Comparison of ENCODE assay signal across 11 cellular contexts in the genomic region with DNA sequence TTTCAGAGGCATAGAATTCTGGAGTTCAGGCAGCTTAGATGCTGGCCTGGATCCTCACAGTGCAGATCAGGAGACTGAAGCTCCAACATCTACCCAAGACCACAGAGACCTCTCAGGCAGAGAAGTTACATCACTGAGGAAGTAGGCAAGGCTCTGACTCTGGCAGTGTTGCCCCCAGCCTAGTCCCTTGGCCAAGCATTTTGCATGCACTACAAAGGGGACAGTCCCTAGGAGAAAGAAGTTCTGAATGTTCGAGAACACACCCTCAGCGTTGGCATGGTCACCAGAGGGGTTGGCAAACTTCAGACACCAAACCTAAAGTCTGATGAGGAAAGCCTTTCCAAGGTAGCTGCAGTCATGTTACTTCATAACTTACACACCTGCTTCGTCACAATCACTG. TPM values are rescaled to one million over a fixed set of nuclear protein-coding genes. Genes with fewer than 3 reads are reported as not detected.
DNase-seq lines count a peak whose midpoint lies in the region; ATAC-seq and TF ChIP-seq lines count a peak whose summit lies in the region.
"Had no signal": no experiment of that assay in that cellular context is flagged by ENCODE, and none has a peak within 500 bp of the region (broad histone marks: within the 10 kb centered on the region; RNA-seq: fewer than 3 reads in every experiment).

No MANE protein-coding gene starts in this region.

- peaks cover 39% of the 10 kb centered on the region for H3K4me1 ChIP-seq in OCI-LY3 (ENCODE audit: low read length)

- ATAC-seq in natural killer cell treated with Interleukin-12 subunit alpha and Interleukin-12 subunit beta and Interleukin-15 and Interleukin-18, amount 100 ng/mL, for 72 hours: peak in 1 of 2 donors; percentile 8
- ATAC-seq in natural killer cell: no peak
- ATAC-seq in HG03521 (IDR thresholded peaks at IDR 0.05; ENCODE audit: unreplicated experiment): no peak
- ATAC-seq: PC-3, upper lobe of right lung had no signal

- H2AFZ ChIP-seq in OCI-LY3 (ENCODE audit: low read depth, low read length): no peak overlapping the region

- no peaks in the 10 kb centered on the region for H3K27me3 Mint-ChIP-seq in natural killer cell treated with Interleukin-12 subunit alpha and Interleukin-12 subunit beta and Interleukin-15 and Interleukin-18, amount 100 ng/mL, for 72 hours
- H3K27me3 Mint-ChIP-seq in natural killer cell (ENCODE audit: low read depth in 2 of 2) (no peaks in the 10 kb centered on the region), glutamatergic neuron (ENCODE audit: unreplicated experiment) (peaks cover 5% of the 10 kb centered on the region), type B pancreatic cell (no peaks in the 10 kb centered on the region)

- H3K27me3 ChIP-seq in OCI-LY3 (ENCODE audit: low read depth, low read length): no peaks in the 10 kb centered on the region
- H3K27me3 ChIP-seq: adrenal gland, upper lobe of right lung had no signal

- no peaks in the 10 kb centered on the region for H3K36me3 Mint-ChIP-seq in natural killer cell treated with Interleukin-12 subunit alpha and Interleukin-12 subunit beta and Interleukin-15 and Interleukin-18, amount 100 ng/mL, for 72 hours
- H3K36me3 Mint-ChIP-seq in natural killer cell (no peaks in the 10 kb centered on the region), glutamatergic neuron (ENCODE audit: unreplicated experiment) (no peaks in the 10 kb centered on the region), type B pancreatic cell (peaks cover 12% of the 10 kb centered on the region)

- intact Hi-C loops in natural killer cell (cut with micrococcal nuclease): loop anchor here (10.0 kb wide), 2 partner anchors 261 to 279 kb away; partner anchors contain the start of gene RIPOR1

- H3K4me3 Mint-ChIP-seq in natural killer cell treated with Interleukin-12 subunit alpha and Interleukin-12 subunit beta and Interleukin-15 and Interleukin-18, amount 100 ng/mL, for 72 hours: peak overlapping the region; percentile 63
- H3K4me3 Mint-ChIP-seq in natural killer cell: no peak overlapping the region
- peak overlapping the region; percentile 6 for H3K4me3 Mint-ChIP-seq in glutamatergic neuron (ENCODE audit: unreplicated experiment)
- H3K4me3 Mint-ChIP-seq in type B pancreatic cell: peak overlapping the region; percentile 52

- H3K9me3 Mint-ChIP-seq in natural killer cell treated with Interleukin-12 subunit alpha and Interleukin-12 subunit beta and Interleukin-15 and Interleukin-18, amount 100 ng/mL, for 72 hours: no peaks in the 10 kb centered on the region
- H3K9me3 Mint-ChIP-seq in natural killer cell: no peaks in the 10 kb centered on the region
- peaks cover 9% of the 10 kb centered on the region for H3K9me3 Mint-ChIP-seq in glutamatergic neuron (ENCODE audit: unreplicated experiment)
- H3K9me3 Mint-ChIP-seq in type B pancreatic cell: no peaks in the 10 kb centered on the region

- peak overlapping the region; percentile 38 for H3K27ac ChIP-seq in OCI-LY3 (ENCODE audit: low read length)
- H3K27ac ChIP-seq: adrenal gland, upper lobe of right lung had no signal

- H4K20me1 ChIP-seq in OCI-LY3 (ENCODE audit: insufficient read depth, low read length): peaks cover 20% of the 10 kb centered on the region

- peaks cover 29% of the 10 kb centered on the region for H3K36me3 ChIP-seq in OCI-LY3 (replicated peaks; ENCODE audit: low read depth, low read length)

- no peak overlapping the region for H3K9ac ChIP-seq in OCI-LY3 (ENCODE audit: low read length)

- H3K79me2 ChIP-seq in OCI-LY3 (ENCODE audit: low read length): peaks cover 59% of the 10 kb centered on the region

- peaks cover 48 to 50% of the 10 kb centered on the region in 2 donors for H3K4me1 Mint-ChIP-seq in natural killer cell treated with Interleukin-12 subunit alpha and Interleukin-12 subunit beta and Interleukin-15 and Interleukin-18, amount 100 ng/mL, for 72 hours (ENCODE audit: low read depth in 2 of 2)
- H3K4me1 Mint-ChIP-seq in natural killer cell: peaks cover 32 to 51% of the 10 kb centered on the region in 2 donors
- peaks cover 25% of the 10 kb centered on the region for H3K4me1 Mint-ChIP-seq in glutamatergic neuron (ENCODE audit: low read depth, unreplicated experiment)
- H3K4me1 Mint-ChIP-seq in type B pancreatic cell (ENCODE audit: unreplicated experiment): peaks cover 14% of the 10 kb centered on the region

- H3K9me3 ChIP-seq in OCI-LY3 (ENCODE audit: insufficient read depth, low read length): no peaks in the 10 kb centered on the region
- H3K9me3 ChIP-seq: adrenal gland, upper lobe of right lung had no signal

- TF ChIP-seq CTCF in natural killer cell (IDR thresholded peaks at IDR 0.05) (no peak), OCI-LY3 (IDR thresholded peaks at IDR 0.05; ENCODE audit: low read depth, low read length) (no peak), glutamatergic neuron (IDR thresholded peaks at IDR 0.05; ENCODE audit: partially characterized antibody, unreplicated experiment) (no peak), type B pancreatic cell (conservative IDR thresholded peaks at IDR 0.05) (no peak)

- peak overlapping the region; percentile 49 to 86 for H3K27ac Mint-ChIP-seq in natural killer cell treated with Interleukin-12 subunit alpha and Interleukin-12 subunit beta and Interleukin-15 and Interleukin-18, amount 100 ng/mL, for 72 hours
- no peak overlapping the region for H3K27ac Mint-ChIP-seq in natural killer cell
- no peak overlapping the region for H3K27ac Mint-ChIP-seq in glutamatergic neuron (ENCODE audit: unreplicated experiment)
- H3K27ac Mint-ChIP-seq in type B pancreatic cell: no peak overlapping the region

- peak overlapping the region; percentile 52 for H3K4me2 ChIP-seq in OCI-LY3 (ENCODE audit: low read length)

- peak; percentile 69 for DNase-seq in natural killer cell treated with Interleukin-12 subunit alpha and Interleukin-12 subunit beta and Interleukin-15 and Interleukin-18, amount 100 ng/mL, for 72 hours (ENCODE audit: low spot score)
- DNase-seq in natural killer cell: no peak
- no peak for DNase-seq in glutamatergic neuron
- no peak for DNase-seq in type B pancreatic cell (ENCODE audit: extremely low spot score, unreplicated experiment)
- DNase-seq in NCI-H1105 (lab: John Stamatoyannopoulos, UW): no peak
- no peak for DNase-seq in activated CD8-positive, alpha-beta memory T cell treated with anti-CD3 and anti-CD28 coated beads for 24 hours
- DNase-seq: adrenal gland, PC-3, upper lobe of right lung had no signal

- H3K4me3 ChIP-seq in OCI-LY3 (ENCODE audit: low read length): peak overlapping the region; percentile 24; the same call in 1 of the 2 replicates
- H3K4me3 ChIP-seq: adrenal gland, upper lobe of right lung had no signal

RNA-seq across cellular contexts. Expression of gene RANBP10, which starts 2.5 kb away (rescaled TPM):
- total RNA-seq in natural killer cell treated with Interleukin-12 subunit alpha and Interleukin-12 subunit beta and Interleukin-15 and Interleukin-18, amount 100 ng/mL, for 72 hours: 10 to 100 TPM; 28.0 to 31.0 TPM
- total RNA-seq in natural killer cell (10 to 100 TPM; 20.9 to 25.8 (median 24.5) TPM), glutamatergic neuron (ENCODE audit: unreplicated experiment) (32.0 TPM), type B pancreatic cell (ENCODE audit: low replicate concordance) (27.3 and 27.5 TPM in 2 replicates)

RNA-seq across cellular contexts. Expression of gene TSNAXIP1, which starts 2.8 kb away (rescaled TPM):
- 1 to 10 TPM in 1 of 2 donors, under 1 TPM in 1; 0.24 to 1.1 TPM for total RNA-seq in natural killer cell treated with Interleukin-12 subunit alpha and Interleukin-12 subunit beta and Interleukin-15 and Interleukin-18, amount 100 ng/mL, for 72 hours
- under 1 TPM in 2 of 3 donors, not detected in 1; 0.15 to 0.68 TPM for total RNA-seq in natural killer cell
- total RNA-seq in glutamatergic neuron (ENCODE audit: unreplicated experiment): 3.4 TPM
- total RNA-seq in type B pancreatic cell (ENCODE audit: low replicate concordance): 3.9 and 7.2 TPM in 2 replicates

RNA-seq across cellular contexts. Expression of gene THAP11, which starts 38.2 kb away (rescaled TPM):
- 10 to 100 TPM; 30.5 to 45.9 TPM for total RNA-seq in natural killer cell treated with Interleukin-12 subunit alpha and Interleukin-12 subunit beta and Interleukin-15 and Interleukin-18, amount 100 ng/mL, for 72 hours
- 10 to 100 TPM; 25.5 to 35.8 (median 30.3) TPM for total RNA-seq in natural killer cell
- total RNA-seq in glutamatergic neuron (ENCODE audit: unreplicated experiment): 23.1 TPM
- 25.5 and 35.1 TPM in 2 replicates for total RNA-seq in type B pancreatic cell (ENCODE audit: low replicate concordance)

RNA-seq across cellular contexts. Expression of gene NUTF2, which starts 42.8 kb away (rescaled TPM):
- total RNA-seq in natural killer cell treated with Interleukin-12 subunit alpha and Interleukin-12 subunit beta and Interleukin-15 and Interleukin-18, amount 100 ng/mL, for 72 hours: 100 to 1,000 TPM; 114 to 124 TPM
- total RNA-seq in natural killer cell: 10 to 100 TPM; 43.2 to 47.1 (median 43.3) TPM
- total RNA-seq in glutamatergic neuron (ENCODE audit: unreplicated experiment): 196 TPM
- total RNA-seq in type B pancreatic cell (ENCODE audit: low replicate concordance): 144 and 149 TPM in 2 replicates

RNA-seq across cellular contexts. Expression of gene CENPT, which starts 43.6 kb away (rescaled TPM):
- 10 to 100 TPM; 51.6 to 83.7 TPM for total RNA-seq in natural killer cell treated with Interleukin-12 subunit alpha and Interleukin-12 subunit beta and Interleukin-15 and Interleukin-18, amount 100 ng/mL, for 72 hours
- total RNA-seq in natural killer cell: 10 to 100 TPM; 68.6 to 81.3 (median 78.9) TPM
- total RNA-seq in glutamatergic neuron (ENCODE audit: unreplicated experiment): 153 TPM
- 67.6 and 74.2 TPM in 2 replicates for total RNA-seq in type B pancreatic cell (ENCODE audit: low replicate concordance)

Comparison
In these comparisons a context has a peak if more than half of its experiments do, and no peak if none do; other contexts are left out.
1. H3K27ac Mint-ChIP-seq: peak in natural killer cell treated with Interleukin-12 subunit alpha and Interleukin-12 subunit beta and Interleukin-15 and Interleukin-18, amount 100 ng/mL, for 72 hours (2 of 2); none in natural killer cell (0 of 2), glutamatergic neuron (single experiment) and type B pancreatic cell (single experiment).